Comparison of ENCODE assay signal across 8 cellular contexts in the genomic region with DNA sequence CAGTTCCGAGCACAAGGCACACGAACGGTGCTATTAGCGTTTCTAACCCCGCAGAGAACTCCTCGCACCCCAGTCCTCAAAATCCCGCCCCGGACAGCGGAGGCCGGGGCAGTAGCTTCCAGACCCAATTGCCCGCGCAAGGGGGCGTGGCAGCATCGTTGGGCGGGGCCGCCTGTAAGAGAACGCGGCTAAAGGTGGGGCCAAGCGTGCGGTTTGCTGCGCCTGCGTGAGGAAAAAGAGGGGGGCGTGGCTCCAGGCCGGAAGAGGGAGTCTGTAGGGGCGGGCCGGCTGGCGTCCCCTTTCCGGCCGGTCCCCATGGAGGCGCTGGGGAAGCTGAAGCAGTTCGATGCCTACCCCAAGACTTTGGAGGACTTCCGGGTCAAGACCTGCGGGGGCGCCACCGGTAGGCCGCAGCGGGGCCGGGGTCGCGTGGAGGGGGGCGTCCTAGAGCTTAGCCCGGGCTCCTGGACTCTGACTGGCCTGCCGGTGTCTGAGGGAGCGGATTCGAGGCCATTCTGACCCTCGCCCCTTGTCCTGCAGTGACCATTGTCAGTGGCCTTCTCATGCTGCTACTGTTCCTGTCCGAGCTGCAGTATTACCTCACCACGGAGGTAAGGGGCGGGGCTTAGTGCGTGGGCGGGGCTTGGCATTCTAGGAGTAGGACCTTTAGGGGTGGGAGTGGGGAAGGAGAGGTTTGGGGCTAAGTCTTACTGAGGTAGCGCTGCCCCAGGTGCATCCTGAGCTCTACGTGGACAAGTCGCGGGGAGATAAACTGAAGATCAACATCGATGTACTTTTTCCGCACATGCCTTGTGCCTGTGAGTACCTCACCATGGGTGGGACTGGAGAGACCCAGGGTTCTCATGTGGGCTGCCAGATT. TPM values are rescaled to one million over a fixed set of nuclear protein-coding genes. Genes with fewer than 3 reads are reported as not detected.
DNase-seq lines count a peak whose midpoint lies in the region; ATAC-seq and TF ChIP-seq lines count a peak whose summit lies in the region.

A gene (plus strand): TSS at position 296 of the 880 bp plus-strand sequence. CDS start 20 bp downstream, at position 316.

- TF ChIP-seq CTCF in AG04449 (IDR thresholded peaks at IDR 0.05; ENCODE audit: insufficient read depth, low read length, missing control alignments) (no peak), activated B cell treated with CpG ODN at 0.5 μM for 24 hours (IDR thresholded peaks at IDR 0.05) (no peak)

- peak within 1 kb of the TSS; percentile 84 for H3K4me3 ChIP-seq in AG04449 (ENCODE audit: low read depth, low read length)

- POLR2A ChIA-PET in AG04449 (lab: Yijun Ruan, JAX) (no interaction called here), activated B cell treated with CpG ODN at 0.5 μM for 24 hours (lab: Charles Lee) (interaction anchor here (0.7 to 2.9 kb wide), 14 partner anchors 33 to 1178 kb away, joined by 3 to 18 read pairs (median 4); a partner anchor contains a TSS)

- peak within 1 kb of the TSS; percentile 77 for H3K27ac Mint-ChIP-seq in activated B cell treated with CpG ODN at 0.5 μM for 24 hours

- intact Hi-C loops in activated B cell treated with CpG ODN at 0.5 μM for 24 hours (cut with micrococcal nuclease), result loop anchor here (1.0 to 5.0 kb wide), 6 partner anchors 51 to 665 kb away; a partner anchor contains a TSS

- ATAC-seq in GM18909 (IDR thresholded peaks at IDR 0.05; ENCODE audit: poor library complexity, unreplicated experiment) (peak; percentile 94), HG03175 (IDR thresholded peaks at IDR 0.05; ENCODE audit: unreplicated experiment) (peak; percentile 77), activated B cell treated with CpG ODN at 0.5 μM for 24 hours (ENCODE audit: low read depth) (peak; percentile 92)

- H3K4me1 Mint-ChIP-seq in activated B cell treated with CpG ODN at 0.5 μM for 24 hours, result peaks cover 21% of the 10 kb centered on the region

- peak within 1 kb of the TSS; percentile 92 for H3K4me3 Mint-ChIP-seq in activated B cell treated with CpG ODN at 0.5 μM for 24 hours

- CTCF ChIA-PET in AG04449 (lab: Yijun Ruan, JAX) (interaction anchor here (0.9 to 1.4 kb wide), 2 partner anchors 11 to 659 kb away, joined by 4 to 7 read pairs; no protein-coding TSS in a partner anchor), activated B cell treated with CpG ODN at 0.5 μM for 24 hours (lab: Charles Lee) (interaction anchor here (0.9 to 1.4 kb wide), 5 partner anchors 51 to 78 kb away, joined by 3 to 4 read pairs (median 4); a partner anchor contains a TSS)

- H3K27me3 Mint-ChIP-seq in activated B cell treated with CpG ODN at 0.5 μM for 24 hours, result no peaks in the 10 kb centered on the region

- DNase-seq in AG04449 (ENCODE audit: low read depth, low spot score) (peak; percentile 40), NCI-H345 treated with DMSO at 0.1 percent for 48 hours (lab: John Stamatoyannopoulos, UW; ENCODE audit: unreplicated experiment) (peak; percentile 99), activated B cell treated with CpG ODN at 0.5 μM for 24 hours (peak; percentile 97), caudate nucleus (lab: John Stamatoyannopoulos, UW) (peak in 60 of 61 donors; percentile 43 to 95 (median 89)), inferior parietal cortex (ENCODE audit: extremely low spot score) (peak; percentile 93)
- DNase-seq in stimulated activated CD4-positive, alpha-beta T cell treated with anti-CD3 and anti-CD28 coated beads, Interleukin-12 subunit alpha, Interleukin-12 subunit beta, amount 100 ng/mL, for 24 hours (ENCODE audit: low read depth in 2 of 2), result peak; percentile 94 to 99

- peaks cover 17% of the 10 kb centered on the region for H3K36me3 Mint-ChIP-seq in activated B cell treated with CpG ODN at 0.5 μM for 24 hours (ENCODE audit: low read depth)

- no peak within 1 kb of the TSS for H3K27ac ChIP-seq in caudate nucleus (ENCODE audit: low read depth, low read length)

- no peaks in the 10 kb centered on the region for H3K9me3 Mint-ChIP-seq in activated B cell treated with CpG ODN at 0.5 μM for 24 hours

RNA-seq across cellular contexts. Expression of the gene that starts here (rescaled TPM):
- total RNA-seq in activated B cell treated with CpG ODN at 0.5 μM for 24 hours, result 159 and 183 TPM in 2 replicates

Comparison
In these comparisons a context has a peak if more than half of its experiments do, and no peak if none do; other contexts are left out.
1. DNase-seq: peak in every context shown above with its lines; median percentile 99 in NCI-H345 treated with DMSO at 0.1 percent for 48 hours; 97 in activated B cell treated with CpG ODN at 0.5 μM for 24 hours; 96 in stimulated activated CD4-positive, alpha-beta T cell treated with anti-CD3 and anti-CD28 coated beads, Interleukin-12 subunit alpha, Interleukin-12 subunit beta, amount 100 ng/mL, for 24 hours; 93 in inferior parietal cortex; 89 in caudate nucleus; 40 in AG04449.